Comparison of ENCODE assay signal across 1 cellular context in the genomic region with DNA sequence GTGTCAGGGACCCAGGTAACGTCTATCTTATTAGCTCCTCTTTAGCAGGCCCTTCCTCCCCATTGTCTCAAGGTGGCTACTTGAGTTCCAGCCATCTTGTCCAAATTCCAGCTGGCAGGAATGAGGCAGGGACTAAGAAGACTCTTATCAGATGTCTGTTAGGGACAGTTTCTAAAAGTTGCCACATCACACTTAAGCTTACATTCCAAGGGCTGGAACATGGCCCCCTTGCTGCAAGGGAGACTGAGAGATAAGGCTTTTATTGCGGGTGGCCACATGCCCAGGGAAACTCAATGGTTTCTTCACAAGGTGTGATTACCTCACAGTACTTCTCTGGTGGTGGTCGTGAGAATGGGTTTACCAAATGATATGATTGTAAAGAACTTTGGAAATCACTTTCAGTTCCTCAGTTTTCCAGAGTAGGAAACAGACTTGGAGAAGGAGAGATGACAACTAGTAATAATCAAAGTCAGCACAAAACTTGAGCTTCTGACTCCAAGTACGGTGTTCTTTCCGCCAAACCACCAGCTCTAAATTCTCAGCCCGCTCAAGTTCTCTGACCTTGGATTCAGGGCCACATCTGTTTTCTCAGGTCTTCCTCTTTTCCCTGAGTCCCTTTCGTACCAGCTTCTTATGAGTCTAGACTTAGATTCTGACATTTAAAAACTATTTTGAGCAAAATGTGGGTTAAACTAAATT.
TF ChIP-seq lines count a peak whose summit lies in the region.

No MANE protein-coding gene starts in this region.

TF ChIP-seq in SK-N-SH, 30 proteins besides CTCF, POLR2A, EP300 and RAD21 (continued from another document):
- no peak for TF ChIP-seq POLR2AphosphoS5 (IDR thresholded peaks at IDR 0.05; ENCODE audit: low read depth, low read length)
- TF ChIP-seq, protein P1, sequence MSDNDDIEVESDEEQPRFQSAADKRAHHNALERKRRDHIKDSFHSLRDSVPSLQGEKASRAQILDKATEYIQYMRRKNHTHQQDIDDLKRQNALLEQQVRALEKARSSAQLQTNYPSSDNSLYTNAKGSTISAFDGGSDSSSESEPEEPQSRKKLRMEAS (IDR thresholded peaks at IDR 0.05; ENCODE audit: low read depth): no peak
- TF ChIP-seq, protein P2, sequence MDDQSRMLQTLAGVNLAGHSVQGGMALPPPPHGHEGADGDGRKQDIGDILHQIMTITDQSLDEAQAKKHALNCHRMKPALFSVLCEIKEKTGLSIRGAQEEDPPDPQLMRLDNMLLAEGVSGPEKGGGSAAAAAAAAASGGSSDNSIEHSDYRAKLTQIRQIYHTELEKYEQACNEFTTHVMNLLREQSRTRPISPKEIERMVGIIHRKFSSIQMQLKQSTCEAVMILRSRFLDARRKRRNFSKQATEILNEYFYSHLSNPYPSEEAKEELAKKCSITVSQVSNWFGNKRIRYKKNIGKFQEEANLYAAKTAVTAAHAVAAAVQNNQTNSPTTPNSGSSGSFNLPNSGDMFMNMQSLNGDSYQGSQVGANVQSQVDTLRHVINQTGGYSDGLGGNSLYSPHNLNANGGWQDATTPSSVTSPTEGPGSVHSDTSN (IDR thresholded peaks at IDR 0.05): no peak
- no peak for TF ChIP-seq TAF1 (IDR thresholded peaks at IDR 0.05; ENCODE audit: borderline replicate concordance, low read depth, low read length)
- TF ChIP-seq, protein P3, sequence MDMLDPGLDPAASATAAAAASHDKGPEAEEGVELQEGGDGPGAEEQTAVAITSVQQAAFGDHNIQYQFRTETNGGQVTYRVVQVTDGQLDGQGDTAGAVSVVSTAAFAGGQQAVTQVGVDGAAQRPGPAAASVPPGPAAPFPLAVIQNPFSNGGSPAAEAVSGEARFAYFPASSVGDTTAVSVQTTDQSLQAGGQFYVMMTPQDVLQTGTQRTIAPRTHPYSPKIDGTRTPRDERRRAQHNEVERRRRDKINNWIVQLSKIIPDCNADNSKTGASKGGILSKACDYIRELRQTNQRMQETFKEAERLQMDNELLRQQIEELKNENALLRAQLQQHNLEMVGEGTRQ (IDR thresholded peaks at IDR 0.05; ENCODE audit: borderline replicate concordance, low read depth, low read length): no peak
- TF ChIP-seq FOSL2 (IDR thresholded peaks at IDR 0.05; ENCODE audit: borderline replicate concordance, low read depth): no peak
- TF ChIP-seq, protein P4, sequence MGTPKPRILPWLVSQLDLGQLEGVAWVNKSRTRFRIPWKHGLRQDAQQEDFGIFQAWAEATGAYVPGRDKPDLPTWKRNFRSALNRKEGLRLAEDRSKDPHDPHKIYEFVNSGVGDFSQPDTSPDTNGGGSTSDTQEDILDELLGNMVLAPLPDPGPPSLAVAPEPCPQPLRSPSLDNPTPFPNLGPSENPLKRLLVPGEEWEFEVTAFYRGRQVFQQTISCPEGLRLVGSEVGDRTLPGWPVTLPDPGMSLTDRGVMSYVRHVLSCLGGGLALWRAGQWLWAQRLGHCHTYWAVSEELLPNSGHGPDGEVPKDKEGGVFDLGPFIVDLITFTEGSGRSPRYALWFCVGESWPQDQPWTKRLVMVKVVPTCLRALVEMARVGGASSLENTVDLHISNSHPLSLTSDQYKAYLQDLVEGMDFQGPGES (IDR thresholded peaks at IDR 0.05; ENCODE audit: low read depth, low read length): no peak
- TF ChIP-seq GATA2 (CRISPR knock-in tag; IDR thresholded peaks at IDR 0.05): no peak
TF ChIP-seq in SK-N-SH: peak in this region for 0.
